In the genomic region with DNA sequence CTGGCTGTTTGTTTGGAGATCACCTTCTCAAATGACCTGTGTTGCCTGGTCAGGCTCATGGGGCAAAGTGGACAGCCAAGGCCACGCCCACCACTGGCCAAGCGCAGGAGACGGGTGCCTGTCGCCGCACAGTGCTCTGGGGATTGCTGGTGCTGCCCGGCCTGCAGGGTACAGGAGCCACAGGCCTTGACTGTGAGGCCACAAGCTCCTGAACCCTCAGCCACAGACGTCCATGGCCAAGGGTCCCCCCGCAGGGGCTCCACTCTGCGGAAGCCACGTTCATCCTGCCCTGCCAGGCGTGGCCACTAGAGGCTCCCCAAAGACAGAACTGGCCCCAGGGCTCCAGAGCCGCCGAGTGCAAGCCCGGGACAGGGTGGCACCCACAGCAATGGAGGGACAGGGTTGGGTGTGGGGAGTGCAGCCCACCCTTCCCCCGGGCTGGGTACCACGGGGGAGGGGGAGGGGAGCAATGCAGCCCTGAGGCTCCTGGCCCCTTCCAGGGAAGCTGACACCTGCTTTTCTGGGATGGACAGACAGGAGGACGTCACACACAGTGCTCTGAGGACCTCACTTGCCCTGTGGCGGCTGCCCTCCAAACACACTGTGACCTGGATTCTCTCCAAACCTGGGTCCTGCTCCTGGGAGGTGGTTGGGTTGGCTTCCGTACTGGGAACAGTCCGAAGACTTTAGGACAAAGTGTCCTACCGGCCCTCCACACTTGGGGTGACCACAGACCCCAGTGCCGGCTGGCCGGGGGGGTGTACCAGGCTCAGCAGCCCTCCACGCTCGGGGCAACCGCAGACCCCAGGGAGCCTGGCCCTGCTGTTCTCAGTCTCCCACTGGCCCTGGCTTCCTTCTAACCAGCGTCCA, we compare ENCODE assay signal across 1 cellular context.
TF ChIP-seq lines count a peak whose summit lies in the region.

No MANE protein-coding gene starts in this region.

TF ChIP-seq in HEK293, 187 proteins besides CTCF, POLR2A, EP300 and RAD21 (continued from another document and continues in another):
- TF ChIP-seq ZNF114 (tag by site-specific recombination; IDR thresholded peaks at IDR 0.05) = no peak
- peak; percentile 96 for TF ChIP-seq KLF1 (tag by site-specific recombination; IDR thresholded peaks at IDR 0.05)
- no peak for TF ChIP-seq ZNF416 (tag by site-specific recombination; IDR thresholded peaks at IDR 0.05)
- TF ChIP-seq ZNF830 (tag by site-specific recombination; IDR thresholded peaks at IDR 0.05; ENCODE audit: low read depth) = no peak
- no peak for TF ChIP-seq ZNF664 (tag by site-specific recombination; IDR thresholded peaks at IDR 0.05)
- peak; percentile 94 for TF ChIP-seq KLF9 (tag by site-specific recombination; IDR thresholded peaks at IDR 0.05; ENCODE audit: low read depth)
- no peak for TF ChIP-seq FEZF1 (tag by site-specific recombination; IDR thresholded peaks at IDR 0.05)
- TF ChIP-seq ZNF791 (tag by site-specific recombination; IDR thresholded peaks at IDR 0.05) = no peak
- no peak for TF ChIP-seq ZNF175 (tag by site-specific recombination; IDR thresholded peaks at IDR 0.05)
- TF ChIP-seq ZNF292 (tag by site-specific recombination; IDR thresholded peaks at IDR 0.05; ENCODE audit: borderline replicate concordance, low read depth) = no peak
- no peak for TF ChIP-seq ZNF658 (tag by site-specific recombination; IDR thresholded peaks at IDR 0.05)
- no peak for TF ChIP-seq MEIS1 (CRISPR knock-in tag; IDR thresholded peaks at IDR 0.05; ENCODE audit: borderline replicate concordance)
- TF ChIP-seq, protein P1, sequence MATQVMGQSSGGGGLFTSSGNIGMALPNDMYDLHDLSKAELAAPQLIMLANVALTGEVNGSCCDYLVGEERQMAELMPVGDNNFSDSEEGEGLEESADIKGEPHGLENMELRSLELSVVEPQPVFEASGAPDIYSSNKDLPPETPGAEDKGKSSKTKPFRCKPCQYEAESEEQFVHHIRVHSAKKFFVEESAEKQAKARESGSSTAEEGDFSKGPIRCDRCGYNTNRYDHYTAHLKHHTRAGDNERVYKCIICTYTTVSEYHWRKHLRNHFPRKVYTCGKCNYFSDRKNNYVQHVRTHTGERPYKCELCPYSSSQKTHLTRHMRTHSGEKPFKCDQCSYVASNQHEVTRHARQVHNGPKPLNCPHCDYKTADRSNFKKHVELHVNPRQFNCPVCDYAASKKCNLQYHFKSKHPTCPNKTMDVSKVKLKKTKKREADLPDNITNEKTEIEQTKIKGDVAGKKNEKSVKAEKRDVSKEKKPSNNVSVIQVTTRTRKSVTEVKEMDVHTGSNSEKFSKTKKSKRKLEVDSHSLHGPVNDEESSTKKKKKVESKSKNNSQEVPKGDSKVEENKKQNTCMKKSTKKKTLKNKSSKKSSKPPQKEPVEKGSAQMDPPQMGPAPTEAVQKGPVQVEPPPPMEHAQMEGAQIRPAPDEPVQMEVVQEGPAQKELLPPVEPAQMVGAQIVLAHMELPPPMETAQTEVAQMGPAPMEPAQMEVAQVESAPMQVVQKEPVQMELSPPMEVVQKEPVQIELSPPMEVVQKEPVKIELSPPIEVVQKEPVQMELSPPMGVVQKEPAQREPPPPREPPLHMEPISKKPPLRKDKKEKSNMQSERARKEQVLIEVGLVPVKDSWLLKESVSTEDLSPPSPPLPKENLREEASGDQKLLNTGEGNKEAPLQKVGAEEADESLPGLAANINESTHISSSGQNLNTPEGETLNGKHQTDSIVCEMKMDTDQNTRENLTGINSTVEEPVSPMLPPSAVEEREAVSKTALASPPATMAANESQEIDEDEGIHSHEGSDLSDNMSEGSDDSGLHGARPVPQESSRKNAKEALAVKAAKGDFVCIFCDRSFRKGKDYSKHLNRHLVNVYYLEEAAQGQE (tag by site-specific recombination; IDR thresholded peaks at IDR 0.05) = no peak
- no peak for TF ChIP-seq SETDB1 (IDR thresholded peaks at IDR 0.05; ENCODE audit: insufficient read length, low read length)
- TF ChIP-seq RBAK (tag by site-specific recombination; IDR thresholded peaks at IDR 0.05) = no peak
- peak; percentile 31; the same call in 1 of the 2 replicates for TF ChIP-seq KLF8 (tag by site-specific recombination; IDR thresholded peaks at IDR 0.05)
- peak; percentile 57; the same call in 1 of the 2 replicates for TF ChIP-seq ZSCAN30 (tag by site-specific recombination; IDR thresholded peaks at IDR 0.05)
- TF ChIP-seq, protein P2, sequence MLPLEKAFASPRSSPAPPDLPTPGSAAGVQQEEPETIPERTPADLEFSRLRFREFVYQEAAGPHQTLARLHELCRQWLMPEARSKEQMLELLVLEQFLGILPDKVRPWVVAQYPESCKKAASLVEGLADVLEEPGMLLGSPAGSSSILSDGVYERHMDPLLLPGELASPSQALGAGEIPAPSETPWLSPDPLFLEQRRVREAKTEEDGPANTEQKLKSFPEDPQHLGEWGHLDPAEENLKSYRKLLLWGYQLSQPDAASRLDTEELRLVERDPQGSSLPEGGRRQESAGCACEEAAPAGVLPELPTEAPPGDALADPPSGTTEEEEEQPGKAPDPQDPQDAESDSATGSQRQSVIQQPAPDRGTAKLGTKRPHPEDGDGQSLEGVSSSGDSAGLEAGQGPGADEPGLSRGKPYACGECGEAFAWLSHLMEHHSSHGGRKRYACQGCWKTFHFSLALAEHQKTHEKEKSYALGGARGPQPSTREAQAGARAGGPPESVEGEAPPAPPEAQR (tag by site-specific recombination; IDR thresholded peaks at IDR 0.05) = no peak
- TF ChIP-seq SCRT2 (tag by site-specific recombination; IDR thresholded peaks at IDR 0.05) = no peak
- TF ChIP-seq ZNF221 (tag by site-specific recombination; IDR thresholded peaks at IDR 0.05; ENCODE audit: borderline replicate concordance) = no peak
- TF ChIP-seq ZNF626 (tag by site-specific recombination; IDR thresholded peaks at IDR 0.05) = no peak
- no peak for TF ChIP-seq ZNF549 (tag by site-specific recombination; IDR thresholded peaks at IDR 0.05)
- TF ChIP-seq ZNF510 (tag by site-specific recombination; IDR thresholded peaks at IDR 0.05; ENCODE audit: insufficient replicate concordance) = no peak
- TF ChIP-seq, protein P3, sequence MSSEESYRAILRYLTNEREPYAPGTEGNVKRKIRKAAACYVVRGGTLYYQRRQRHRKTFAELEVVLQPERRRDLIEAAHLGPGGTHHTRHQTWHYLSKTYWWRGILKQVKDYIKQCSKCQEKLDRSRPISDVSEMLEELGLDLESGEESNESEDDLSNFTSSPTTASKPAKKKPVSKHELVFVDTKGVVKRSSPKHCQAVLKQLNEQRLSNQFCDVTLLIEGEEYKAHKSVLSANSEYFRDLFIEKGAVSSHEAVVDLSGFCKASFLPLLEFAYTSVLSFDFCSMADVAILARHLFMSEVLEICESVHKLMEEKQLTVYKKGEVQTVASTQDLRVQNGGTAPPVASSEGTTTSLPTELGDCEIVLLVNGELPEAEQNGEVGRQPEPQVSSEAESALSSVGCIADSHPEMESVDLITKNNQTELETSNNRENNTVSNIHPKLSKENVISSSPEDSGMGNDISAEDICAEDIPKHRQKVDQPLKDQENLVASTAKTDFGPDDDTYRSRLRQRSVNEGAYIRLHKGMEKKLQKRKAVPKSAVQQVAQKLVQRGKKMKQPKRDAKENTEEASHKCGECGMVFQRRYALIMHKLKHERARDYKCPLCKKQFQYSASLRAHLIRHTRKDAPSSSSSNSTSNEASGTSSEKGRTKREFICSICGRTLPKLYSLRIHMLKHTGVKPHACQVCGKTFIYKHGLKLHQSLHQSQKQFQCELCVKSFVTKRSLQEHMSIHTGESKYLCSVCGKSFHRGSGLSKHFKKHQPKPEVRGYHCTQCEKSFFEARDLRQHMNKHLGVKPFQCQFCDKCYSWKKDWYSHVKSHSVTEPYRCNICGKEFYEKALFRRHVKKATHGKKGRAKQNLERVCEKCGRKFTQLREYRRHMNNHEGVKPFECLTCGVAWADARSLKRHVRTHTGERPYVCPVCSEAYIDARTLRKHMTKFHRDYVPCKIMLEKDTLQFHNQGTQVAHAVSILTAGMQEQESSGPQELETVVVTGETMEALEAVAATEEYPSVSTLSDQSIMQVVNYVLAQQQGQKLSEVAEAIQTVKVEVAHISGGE (tag by site-specific recombination; conservative IDR thresholded peaks at IDR 0.05; ENCODE audit: low read depth) = no peak
- no peak for TF ChIP-seq KLF16 (tag by site-specific recombination; IDR thresholded peaks at IDR 0.05)
- no peak for TF ChIP-seq ZNF132 (tag by site-specific recombination; IDR thresholded peaks at IDR 0.05; ENCODE audit: borderline replicate concordance)
- TF ChIP-seq ZNF701 (tag by site-specific recombination; IDR thresholded peaks at IDR 0.05) = no peak
- TF ChIP-seq ZNF354C (tag by site-specific recombination; IDR thresholded peaks at IDR 0.05; ENCODE audit: borderline replicate concordance, low read depth) = no peak
- no peak for TF ChIP-seq ZNF785 (tag by site-specific recombination; IDR thresholded peaks at IDR 0.05)
- TF ChIP-seq, protein P4, sequence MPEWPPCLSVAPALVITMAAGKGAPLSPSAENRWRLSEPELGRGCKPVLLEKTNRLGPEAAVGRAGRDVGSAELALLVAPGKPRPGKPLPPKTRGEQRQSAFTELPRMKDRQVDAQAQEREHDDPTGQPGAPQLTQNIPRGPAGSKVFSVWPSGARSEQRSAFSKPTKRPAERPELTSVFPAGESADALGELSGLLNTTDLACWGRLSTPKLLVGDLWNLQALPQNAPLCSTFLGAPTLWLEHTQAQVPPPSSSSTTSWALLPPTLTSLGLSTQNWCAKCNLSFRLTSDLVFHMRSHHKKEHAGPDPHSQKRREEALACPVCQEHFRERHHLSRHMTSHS (tag by site-specific recombination; IDR thresholded peaks at IDR 0.05) = no peak
- TF ChIP-seq GLIS1 (tag by site-specific recombination; IDR thresholded peaks at IDR 0.05) = no peak
- TF ChIP-seq, protein P5, sequence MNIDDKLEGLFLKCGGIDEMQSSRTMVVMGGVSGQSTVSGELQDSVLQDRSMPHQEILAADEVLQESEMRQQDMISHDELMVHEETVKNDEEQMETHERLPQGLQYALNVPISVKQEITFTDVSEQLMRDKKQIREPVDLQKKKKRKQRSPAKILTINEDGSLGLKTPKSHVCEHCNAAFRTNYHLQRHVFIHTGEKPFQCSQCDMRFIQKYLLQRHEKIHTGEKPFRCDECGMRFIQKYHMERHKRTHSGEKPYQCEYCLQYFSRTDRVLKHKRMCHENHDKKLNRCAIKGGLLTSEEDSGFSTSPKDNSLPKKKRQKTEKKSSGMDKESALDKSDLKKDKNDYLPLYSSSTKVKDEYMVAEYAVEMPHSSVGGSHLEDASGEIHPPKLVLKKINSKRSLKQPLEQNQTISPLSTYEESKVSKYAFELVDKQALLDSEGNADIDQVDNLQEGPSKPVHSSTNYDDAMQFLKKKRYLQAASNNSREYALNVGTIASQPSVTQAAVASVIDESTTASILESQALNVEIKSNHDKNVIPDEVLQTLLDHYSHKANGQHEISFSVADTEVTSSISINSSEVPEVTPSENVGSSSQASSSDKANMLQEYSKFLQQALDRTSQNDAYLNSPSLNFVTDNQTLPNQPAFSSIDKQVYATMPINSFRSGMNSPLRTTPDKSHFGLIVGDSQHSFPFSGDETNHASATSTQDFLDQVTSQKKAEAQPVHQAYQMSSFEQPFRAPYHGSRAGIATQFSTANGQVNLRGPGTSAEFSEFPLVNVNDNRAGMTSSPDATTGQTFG (tag by site-specific recombination; IDR thresholded peaks at IDR 0.05; ENCODE audit: borderline replicate concordance) = no peak
- TF ChIP-seq ZNF223 (tag by site-specific recombination; IDR thresholded peaks at IDR 0.05) = no peak
- TF ChIP-seq ZNF514 (tag by site-specific recombination; IDR thresholded peaks at IDR 0.05) = no peak
- TF ChIP-seq OSR2 (tag by site-specific recombination; IDR thresholded peaks at IDR 0.05) = no peak
- peak; percentile 56 for TF ChIP-seq ZNF629 (tag by site-specific recombination; IDR thresholded peaks at IDR 0.05)
- TF ChIP-seq REPIN1 (tag by site-specific recombination; IDR thresholded peaks at IDR 0.05; ENCODE audit: low read depth) = no peak
- TF ChIP-seq ZNF843 (tag by site-specific recombination; IDR thresholded peaks at IDR 0.05) = no peak
- no peak for TF ChIP-seq ZNF146 (tag by site-specific recombination; IDR thresholded peaks at IDR 0.05)
- TF ChIP-seq ZNF121 (tag by site-specific recombination; IDR thresholded peaks at IDR 0.05) = no peak
- TF ChIP-seq SCRT1 (tag by site-specific recombination; IDR thresholded peaks at IDR 0.05; ENCODE audit: borderline replicate concordance) = no peak
- no peak for TF ChIP-seq IKZF3 (tag by site-specific recombination; IDR thresholded peaks at IDR 0.05)
- no peak for TF ChIP-seq SP2 (tag by site-specific recombination; IDR thresholded peaks at IDR 0.05)
- TF ChIP-seq PRDM1 (tag by site-specific recombination; IDR thresholded peaks at IDR 0.05) = no peak
- TF ChIP-seq BCL11B (tag by site-specific recombination; IDR thresholded peaks at IDR 0.05; ENCODE audit: low read depth) = peak; percentile 30; the same call in 1 of the 2 replicates
- TF ChIP-seq MZF1 (tag by site-specific recombination; IDR thresholded peaks at IDR 0.05; ENCODE audit: borderline replicate concordance) = no peak
- TF ChIP-seq ZNF571 (tag by site-specific recombination; IDR thresholded peaks at IDR 0.05) = no peak
- no peak for TF ChIP-seq ZNF426 (tag by site-specific recombination; IDR thresholded peaks at IDR 0.05)
- TF ChIP-seq ZNF530 (tag by site-specific recombination; IDR thresholded peaks at IDR 0.05; ENCODE audit: low read depth) = no peak
- no peak for TF ChIP-seq ZNF623 (tag by site-specific recombination; IDR thresholded peaks at IDR 0.05)
- TF ChIP-seq ZNF610 (tag by site-specific recombination; IDR thresholded peaks at IDR 0.05; ENCODE audit: borderline replicate concordance) = no peak
- no peak for TF ChIP-seq ZEB2 (tag by site-specific recombination; IDR thresholded peaks at IDR 0.05)
- TF ChIP-seq ZNF350 (tag by site-specific recombination; IDR thresholded peaks at IDR 0.05) = no peak
- no peak for TF ChIP-seq ZNF274 (IDR thresholded peaks at IDR 0.05; ENCODE audit: low read length)
- TF ChIP-seq ZNF274 (tag by site-specific recombination; IDR thresholded peaks at IDR 0.05; ENCODE audit: borderline replicate concordance) = no peak
- no peak for TF ChIP-seq YY2 (tag by site-specific recombination; IDR thresholded peaks at IDR 0.05)
- TF ChIP-seq ZNF585B (tag by site-specific recombination; IDR thresholded peaks at IDR 0.05) = no peak
- no peak for TF ChIP-seq ZSCAN16 (tag by site-specific recombination; IDR thresholded peaks at IDR 0.05)
- no peak for TF ChIP-seq ZNF677 (tag by site-specific recombination; IDR thresholded peaks at IDR 0.05)
- no peak for TF ChIP-seq ZNF473 (tag by site-specific recombination; IDR thresholded peaks at IDR 0.05)
- TF ChIP-seq, protein P6, sequence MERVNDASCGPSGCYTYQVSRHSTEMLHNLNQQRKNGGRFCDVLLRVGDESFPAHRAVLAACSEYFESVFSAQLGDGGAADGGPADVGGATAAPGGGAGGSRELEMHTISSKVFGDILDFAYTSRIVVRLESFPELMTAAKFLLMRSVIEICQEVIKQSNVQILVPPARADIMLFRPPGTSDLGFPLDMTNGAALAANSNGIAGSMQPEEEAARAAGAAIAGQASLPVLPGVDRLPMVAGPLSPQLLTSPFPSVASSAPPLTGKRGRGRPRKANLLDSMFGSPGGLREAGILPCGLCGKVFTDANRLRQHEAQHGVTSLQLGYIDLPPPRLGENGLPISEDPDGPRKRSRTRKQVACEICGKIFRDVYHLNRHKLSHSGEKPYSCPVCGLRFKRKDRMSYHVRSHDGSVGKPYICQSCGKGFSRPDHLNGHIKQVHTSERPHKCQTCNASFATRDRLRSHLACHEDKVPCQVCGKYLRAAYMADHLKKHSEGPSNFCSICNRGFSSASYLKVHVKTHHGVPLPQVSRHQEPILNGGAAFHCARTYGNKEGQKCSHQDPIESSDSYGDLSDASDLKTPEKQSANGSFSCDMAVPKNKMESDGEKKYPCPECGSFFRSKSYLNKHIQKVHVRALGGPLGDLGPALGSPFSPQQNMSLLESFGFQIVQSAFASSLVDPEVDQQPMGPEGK (tag by site-specific recombination; IDR thresholded peaks at IDR 0.05) = peak; percentile 80
